15 cellular contexts compared by ENCODE assay signal in the genomic region with DNA sequence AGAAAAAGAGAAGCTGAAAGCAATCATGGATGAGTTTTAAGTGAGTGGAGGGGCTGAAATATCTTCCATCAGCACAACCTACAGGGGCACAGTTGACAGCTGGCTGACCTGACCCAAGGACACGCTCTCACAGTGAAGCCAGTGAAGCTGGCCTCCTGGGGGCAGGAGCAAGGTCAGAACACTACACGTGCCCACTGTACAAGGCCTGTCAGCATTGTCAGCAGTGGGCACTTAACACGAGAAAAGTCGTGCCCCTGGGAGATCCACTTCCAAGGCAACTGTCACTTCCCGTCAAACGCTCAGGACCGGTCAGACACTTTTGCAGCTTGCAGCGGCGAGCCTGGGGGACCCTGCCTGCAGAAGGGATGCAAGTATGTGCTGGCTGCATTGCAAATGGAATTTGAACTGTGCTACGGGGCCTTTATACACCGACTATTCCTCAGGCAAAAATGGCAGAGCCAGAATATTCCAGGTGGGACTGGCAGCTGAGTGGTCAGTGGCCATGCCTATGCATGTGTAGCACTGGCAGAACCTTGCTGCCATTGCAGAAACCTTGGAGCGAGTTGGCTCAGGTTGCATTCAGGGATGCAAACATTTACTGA.
DNase-seq lines count a peak whose midpoint lies in the region; ATAC-seq and TF ChIP-seq lines count a peak whose summit lies in the region.
"Had no signal": no experiment of that assay in that cellular context is flagged by ENCODE, and none has a peak within 500 bp of the region (broad histone marks: within the 10 kb centered on the region; RNA-seq: fewer than 3 reads in every experiment).

No MANE protein-coding gene starts in this region.

- TF ChIP-seq RAD21 in SK-N-SH (IDR thresholded peaks at IDR 0.05; ENCODE audit: low read length): no peak

- no peaks in the 10 kb centered on the region for H3F3A ChIP-seq in SK-N-SH (replicated peaks; ENCODE audit: insufficient read depth)

- no peak for DNase-seq in Right ventricle myocardium superior
- no peak for DNase-seq in right cardiac atrium
- peak; percentile 45 for DNase-seq in SK-N-SH
- no peak for DNase-seq in memory B cell (ENCODE audit: low spot score in 2 of 2)
- DNase-seq in tibial artery: no peak
- DNase-seq: activated CD4-positive, CD25-positive, alpha-beta regulatory T cell treated with anti-CD3 and anti-CD28 coated beads, Interleukin-2, amount 50 U/mL, for 72 hours; activated CD8-positive, alpha-beta memory T cell treated with anti-CD3 and anti-CD28 coated beads, Interleukin-2, amount 50 U/mL, for 48 hours; caudate nucleus; effector memory CD8-positive, alpha-beta T cell; NCI-H146; NCI-H226 had no signal

- POLR2A ChIA-PET in SK-N-SH (lab: Yijun Ruan, JAX): no interaction called here

- CTCF ChIA-PET in SK-N-SH (lab: Yijun Ruan, JAX): interaction anchor here (0.9 to 3.1 kb wide), 6 partner anchors 11 to 175 kb away, joined by 3 to 20 read pairs (median 4); no protein-coding TSS in a partner anchor

- H3K27me3 Mint-ChIP-seq in memory B cell: no peaks in the 10 kb centered on the region
- H3K27me3 Mint-ChIP-seq: effector memory CD8-positive, alpha-beta T cell had no signal

- no peak for TF ChIP-seq EP300 in SK-N-SH (IDR thresholded peaks at IDR 0.05; ENCODE audit: borderline replicate concordance in 1 of 2, low read depth in 1 of 2, low read length in 1 of 2)

- TF ChIP-seq CTCF in SK-N-SH (IDR thresholded peaks at IDR 0.05) (no peak), tibial artery (IDR thresholded peaks at IDR 0.05) (no peak)

- ATAC-seq in Right ventricle myocardium superior (ENCODE audit: poor library complexity) (peak; percentile 54), right cardiac atrium (no peak), memory B cell (ENCODE audit: low read depth) (no peak), GM21423 (IDR thresholded peaks at IDR 0.05; ENCODE audit: unreplicated experiment) (no peak), HG03457 (IDR thresholded peaks at IDR 0.05; ENCODE audit: unreplicated experiment) (no peak)
- ATAC-seq: effector memory CD8-positive, alpha-beta T cell had no signal

- H2AFZ ChIP-seq in SK-N-SH (ENCODE audit: low read depth): no peak overlapping the region

- H3K4me3 ChIP-seq in right cardiac atrium (ENCODE audit: low read length) (no peak overlapping the region), SK-N-SH (ENCODE audit: low read depth in 2 of 2, low read length in 1 of 2) (no peak overlapping the region), subcutaneous abdominal adipose tissue (ENCODE audit: low read depth in 1 of 5, low read length in 5 of 5) (peak overlapping the region in 2 of 5 donors; percentile 11 to 36), tibial artery (no peak overlapping the region)
- H3K4me3 ChIP-seq: prostate gland had no signal

- H3K27ac ChIP-seq in right cardiac atrium (ENCODE audit: low read length) (no peak overlapping the region), SK-N-SH (ENCODE audit: low read depth in 2 of 2, low read length in 1 of 2) (peak overlapping the region in 1 of 2 experiments; percentile 90; a peak in 2 of 4 replicates), subcutaneous abdominal adipose tissue (ENCODE audit: low read depth, low read length) (peak overlapping the region; percentile 14), tibial artery (no peak overlapping the region)
- H3K27ac ChIP-seq: prostate gland had no signal

- H3K9me2 ChIP-seq in SK-N-SH: no peaks in the 10 kb centered on the region

- peaks cover 13% of the 10 kb centered on the region for H3K36me3 Mint-ChIP-seq in memory B cell

- peaks cover 52% of the 10 kb centered on the region for H3K4me1 Mint-ChIP-seq in memory B cell

- no peaks in the 10 kb centered on the region for H3K9me3 Mint-ChIP-seq in memory B cell
- H3K9me3 Mint-ChIP-seq: effector memory CD8-positive, alpha-beta T cell had no signal

- 72% methylated on average over 12 of the region's 12 CpGs for WGBS in right cardiac atrium
- 84% methylated on average over 12 of the region's 12 CpGs for WGBS in SK-N-SH (ENCODE audit: low lambda C conversion rate)

- no peaks in the 10 kb centered on the region for H3K27me3 ChIP-seq in right cardiac atrium (ENCODE audit: control insufficient read depth, insufficient read depth)
- no peaks in the 10 kb centered on the region for H3K27me3 ChIP-seq in SK-N-SH (ENCODE audit: insufficient read depth)
- H3K27me3 ChIP-seq in subcutaneous abdominal adipose tissue (ENCODE audit: control insufficient read depth in 5 of 5, insufficient read depth in 4 of 5, low read length in 5 of 5): no peaks in the 10 kb centered on the region
- H3K27me3 ChIP-seq in tibial artery: no peaks in the 10 kb centered on the region

- intact Hi-C loops in Right ventricle myocardium superior (cut with DNase I) (loop anchor here (5.0 kb wide), 1 partner anchor 121 kb away; no protein-coding TSS in a partner anchor), right cardiac atrium (cut with DNase I) (no loop called here), tibial artery (cut with DNase I; ENCODE audit: low total_unique reads) (loop anchor here (10.0 kb wide), 1 partner anchor 429 kb away; the partner anchor contains the start of gene PHLPP1)

- no peak overlapping the region for H3K4me2 ChIP-seq in SK-N-SH

- no peak overlapping the region for H3K9ac ChIP-seq in SK-N-SH
- H3K9ac ChIP-seq in subcutaneous abdominal adipose tissue (ENCODE audit: low read length in 5 of 5): no peak overlapping the region

- no peaks in the 10 kb centered on the region for H3K79me2 ChIP-seq in SK-N-SH (ENCODE audit: insufficient read depth)

- H4K20me1 ChIP-seq in SK-N-SH (ENCODE audit: insufficient read depth): no peaks in the 10 kb centered on the region

- H3K9me3 ChIP-seq in right cardiac atrium (ENCODE audit: control insufficient read depth, low read length) (no peaks in the 10 kb centered on the region), SK-N-SH (no peaks in the 10 kb centered on the region), subcutaneous abdominal adipose tissue (ENCODE audit: control insufficient read depth in 5 of 5, low read length in 5 of 5) (no peaks in the 10 kb centered on the region), tibial artery (no peaks in the 10 kb centered on the region)
- H3K9me3 ChIP-seq: prostate gland had no signal

- peak overlapping the region; percentile 90 for H3K27ac Mint-ChIP-seq in memory B cell

- H3K4me1 ChIP-seq in right cardiac atrium (ENCODE audit: control insufficient read depth, insufficient read depth, low read length): peaks cover 8% of the 10 kb centered on the region
- H3K4me1 ChIP-seq in SK-N-SH (ENCODE audit: control insufficient read depth in 1 of 2, insufficient read depth in 2 of 2, low read depth in 1 of 2, low read length in 1 of 2): peaks cover 0 to 31% of the 10 kb centered on the region in 2 experiments; a peak in 2 of 4 replicates
- H3K4me1 ChIP-seq in subcutaneous abdominal adipose tissue (ENCODE audit: control insufficient read depth in 5 of 5, insufficient read depth in 5 of 5, low read length in 5 of 5): peaks cover 0 to 75% (median 66%) of the 10 kb centered on the region in 5 donors
- peaks cover 0 to 60% (median 35%) of the 10 kb centered on the region in 4 donors for H3K4me1 ChIP-seq in tibial artery
- H3K4me1 ChIP-seq: prostate gland had no signal

- H3K4me3 Mint-ChIP-seq in memory B cell: peak overlapping the region; percentile 68
- H3K4me3 Mint-ChIP-seq: effector memory CD8-positive, alpha-beta T cell had no signal

- no peaks in the 10 kb centered on the region for H3K36me3 ChIP-seq in SK-N-SH (replicated peaks in 1 of 2; ENCODE audit: control insufficient read depth in 1 of 2, insufficient read depth in 2 of 2, low read length in 1 of 2)
- no peaks in the 10 kb centered on the region for H3K36me3 ChIP-seq in subcutaneous abdominal adipose tissue (ENCODE audit: control insufficient read depth in 5 of 5, insufficient read depth in 5 of 5, low read length in 5 of 5)
- no peaks in the 10 kb centered on the region for H3K36me3 ChIP-seq in tibial artery
- H3K36me3 ChIP-seq: prostate gland had no signal

TF ChIP-seq in SK-N-SH, 30 proteins besides CTCF, POLR2A, EP300 and RAD21:
- TF ChIP-seq, protein P1, sequence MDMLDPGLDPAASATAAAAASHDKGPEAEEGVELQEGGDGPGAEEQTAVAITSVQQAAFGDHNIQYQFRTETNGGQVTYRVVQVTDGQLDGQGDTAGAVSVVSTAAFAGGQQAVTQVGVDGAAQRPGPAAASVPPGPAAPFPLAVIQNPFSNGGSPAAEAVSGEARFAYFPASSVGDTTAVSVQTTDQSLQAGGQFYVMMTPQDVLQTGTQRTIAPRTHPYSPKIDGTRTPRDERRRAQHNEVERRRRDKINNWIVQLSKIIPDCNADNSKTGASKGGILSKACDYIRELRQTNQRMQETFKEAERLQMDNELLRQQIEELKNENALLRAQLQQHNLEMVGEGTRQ (IDR thresholded peaks at IDR 0.05; ENCODE audit: borderline replicate concordance, low read depth, low read length): no peak
- TF ChIP-seq SIN3A (IDR thresholded peaks at IDR 0.05; ENCODE audit: borderline replicate concordance, low read depth, low read length) (no peak), CHD2 (IDR thresholded peaks at IDR 0.05; ENCODE audit: low read length, partially characterized antibody) (no peak), NFIC (IDR thresholded peaks at IDR 0.05; ENCODE audit: borderline replicate concordance) (no peak), RXRA (IDR thresholded peaks at IDR 0.05; ENCODE audit: borderline replicate concordance, low read depth) (no peak), USF1 (IDR thresholded peaks at IDR 0.05; ENCODE audit: borderline replicate concordance, low read depth) (no peak), SMC3 (IDR thresholded peaks at IDR 0.05; ENCODE audit: low read depth, low read length) (no peak), POLR2AphosphoS5 (IDR thresholded peaks at IDR 0.05; ENCODE audit: low read depth, low read length) (no peak), FOSL2 (IDR thresholded peaks at IDR 0.05; ENCODE audit: borderline replicate concordance, low read depth) (no peak)
TF ChIP-seq in SK-N-SH: peak in this region for 0.

Comparison
In these comparisons a context has a peak if more than half of its experiments do, and no peak if none do; other contexts are left out.
1. intact Hi-C loops: an anchor here in Right ventricle myocardium superior (5.0 kb wide) and tibial artery (10.0 kb wide); none called in right cardiac atrium.